In genomic region chr17:7363311-7363710, GRCh38 we compare ENCODE assay signal across 34 cellular contexts. TPM values are rescaled to one million over a fixed set of nuclear protein-coding genes. Genes with fewer than 3 reads are reported as not detected.
DNase-seq lines count a peak whose midpoint lies in the region; ATAC-seq, FAIRE-seq and TF ChIP-seq lines count a peak whose summit lies in the region.
"Had no signal": no experiment of that assay in that cellular context is flagged by ENCODE, and none has a peak within 500 bp of the region (broad histone marks: within the 10 kb centered on the region; RNA-seq: fewer than 3 reads in every experiment).

No MANE protein-coding gene starts in this region.

- peaks cover 7% of the 10 kb centered on the region; the same call in 2 of the 3 replicates for H3K4me1 ChIP-seq in A549
- no peaks in the 10 kb centered on the region for H3K4me1 ChIP-seq in MM.1S (ENCODE audit: low read length)
- H3K4me1 ChIP-seq: BE2C, pancreas, upper lobe of right lung had no signal

- H2AFZ ChIP-seq in MM.1S (ENCODE audit: low read length): no peak overlapping the region

- H3K4me3 ChIP-seq in A549 (no peak overlapping the region), fibroblast of mammary gland (ENCODE audit: control insufficient read depth, low read depth, low read length) (no peak overlapping the region), MM.1S (ENCODE audit: low read length) (no peak overlapping the region)
- H3K4me3 ChIP-seq: dorsolateral prefrontal cortex, pancreas, upper lobe of right lung had no signal

- TF ChIP-seq RAD21 in A549 (conservative IDR thresholded peaks at IDR 0.05 in 1 of 2, IDR thresholded peaks at IDR 0.05 in 1 of 2): no peak

- no peaks in the 10 kb centered on the region for H3F3A ChIP-seq in MM.1S (ENCODE audit: insufficient read depth, low read length)

- TF ChIP-seq POLR2A in A549 (IDR thresholded peaks at IDR 0.05; ENCODE audit: low read length): no peak
- no peak for TF ChIP-seq POLR2A in H54 (IDR thresholded peaks at IDR 0.05; ENCODE audit: low read depth, low read length)

- FAIRE-seq in A549 (lab: Jason Lieb, UNC) (no peak), H54 (lab: Jason Lieb, UNC) (no peak)
- FAIRE-seq: A204.1, endometrium, pancreas, small intestine had no signal

- peaks cover 22% of the 10 kb centered on the region for H3K27me3 ChIP-seq in MM.1S (replicated peaks; ENCODE audit: insufficient read depth, low read length)
- H3K27me3 ChIP-seq: BE2C, dorsolateral prefrontal cortex, pancreas, upper lobe of right lung had no signal

- H3K27ac ChIP-seq in A549 (no peak overlapping the region), RWPE1 (peak overlapping the region; percentile 39), MM.1S (ENCODE audit: low read length) (no peak overlapping the region)
- H3K27ac ChIP-seq: dorsolateral prefrontal cortex, pancreas, upper lobe of right lung had no signal

- H3K4me2 ChIP-seq in A549 (no peak overlapping the region), MM.1S (ENCODE audit: low read depth, low read length) (no peak overlapping the region)

- CTCF ChIA-PET in A549 (lab: Yijun Ruan, JAX) (interaction anchor here (0.8 to 3.6 kb wide), 4 partner anchors 10 to 197 kb away, joined by 3 to 19 read pairs (median 18); partner anchors contain the start of gene KCTD11), RWPE1 (lab: Yijun Ruan, JAX) (interaction anchor here (0.6 kb wide), 1 partner anchor 121 kb away, joined by 4 read pairs; the partner anchor contains the start of gene POLR2A)

- H3K79me2 ChIP-seq in MM.1S (ENCODE audit: low read length): no peaks in the 10 kb centered on the region

- POLR2A ChIA-PET in A549 (lab: Yijun Ruan, JAX) (no interaction called here), RWPE1 (lab: Yijun Ruan, JAX; ENCODE audit: low non-redundant PET) (interaction anchor here (0.6 kb wide), 1 partner anchor 415 kb away, joined by 10 read pairs; no protein-coding TSS in a partner anchor)

- in situ Hi-C loops in G401 (cut with HindIII; ENCODE audit: low sequenced_read_pairs): no loop called here

- TF ChIP-seq EP300 in A549 (IDR thresholded peaks at IDR 0.05): no peak

- DNase-seq in A549 (ENCODE audit: low read depth in 1 of 2, low spot score in 1 of 2): peak in 1 of 2 experiments; percentile 52
- DNase-seq in H54 (ENCODE audit: insufficient read length, low spot score): peak; percentile 68
- no peak for DNase-seq in RWPE1 (ENCODE audit: low spot score)
- DNase-seq in fibroblast of mammary gland (ENCODE audit: low read depth): peak; percentile 38
- DNase-seq in MM.1S: no peak
- no peak for DNase-seq in NCI-H2227 treated with DMSO at 0.1 percent for 48 hours (lab: John Stamatoyannopoulos, UW)
- DNase-seq in G401 (ENCODE audit: low spot score): no peak
- DNase-seq: activated CD4-positive, alpha-beta T cell treated with anti-CD3 and anti-CD28 coated beads for 36 hours; activated CD8-positive, alpha-beta T cell treated with anti-CD3 and anti-CD28 coated beads, Interleukin-2, amount 10 ng/mL, durations not matched to agents 7 days and 5 days; amygdala; BE2C; CD8-positive, alpha-beta T cell; dorsolateral prefrontal cortex; hypothalamus; KG1; left colon; NCI-H1417 treated with DMSO at 0.1 percent for 48 hours; NCI-H2029 treated with DMSO at 0.1 percent for 48 hours; NCI-H526; NK-92 treated with Interleukin-12 subunit alpha and Interleukin-12 subunit beta, amount 100 ng/mL, for 24 hours; pancreas; retina; Right ventricle myocardium superior; small intestine; stimulated activated naive CD4-positive, alpha-beta T cell; T-helper 2 cell; upper lobe of right lung had no signal

- H3K36me3 ChIP-seq in MM.1S (replicated peaks; ENCODE audit: insufficient read depth, low read length): no peaks in the 10 kb centered on the region
- H3K36me3 ChIP-seq: BE2C, pancreas, upper lobe of right lung had no signal

- ATAC-seq in A549: peak; percentile 45 to 69; a peak in 4 of 6 replicates
- no peak for ATAC-seq in GM19467 (IDR thresholded peaks at IDR 0.05; ENCODE audit: unreplicated experiment)
- ATAC-seq: activated CD4-positive, alpha-beta T cell treated with anti-CD3 and anti-CD28 coated beads for 36 hours; activated CD8-positive, alpha-beta T cell treated with anti-CD3 and anti-CD28 coated beads, Interleukin-2, amount 10 ng/mL, durations not matched to agents 7 days and 5 days; CD8-positive, alpha-beta T cell; left colon; pancreas; upper lobe of right lung had no signal

- no peaks in the 10 kb centered on the region for H3K9me2 ChIP-seq in MM.1S (replicated peaks; ENCODE audit: insufficient read depth, low read length)

- 56% methylated on average over 6 of the region's 6 CpGs for WGBS in A549 (ENCODE audit: missing lambda C conversion rate)

- TF ChIP-seq CTCF in A549 (IDR thresholded peaks at IDR 0.05): no peak
- TF ChIP-seq CTCF in RWPE1 (conservative IDR thresholded peaks at IDR 0.05; ENCODE audit: low read depth): no peak
- TF ChIP-seq CTCF in fibroblast of mammary gland (conservative IDR thresholded peaks at IDR 0.05; ENCODE audit: control insufficient read depth, insufficient read depth, low read depth, low read length): no peak
- TF ChIP-seq CTCF in MM.1S (IDR thresholded peaks at IDR 0.05; ENCODE audit: low read length): no peak

- H4K20me1 ChIP-seq in MM.1S (ENCODE audit: insufficient read depth, low read length): no peaks in the 10 kb centered on the region

- H3K9me3 ChIP-seq in A549: no peaks in the 10 kb centered on the region
- H3K9me3 ChIP-seq in MM.1S (replicated peaks; ENCODE audit: insufficient read depth, low read length): no peaks in the 10 kb centered on the region
- H3K9me3 ChIP-seq: BE2C, pancreas, upper lobe of right lung had no signal

- no peak overlapping the region for H3K9ac ChIP-seq in MM.1S (ENCODE audit: low read length)

TF ChIP-seq in A549, 52 proteins besides CTCF, POLR2A, EP300 and RAD21 (continues in another document):
- no peak for TF ChIP-seq BCL3 (IDR thresholded peaks at IDR 0.05)
- no peak for TF ChIP-seq FOSL2 (IDR thresholded peaks at IDR 0.05)
- peak; percentile 41; the same call in 1 of the 2 replicates for TF ChIP-seq FOSL2 (CRISPR knock-in tag; IDR thresholded peaks at IDR 0.05)
- no peak for TF ChIP-seq ELK1 (IDR thresholded peaks at IDR 0.05; ENCODE audit: low read depth, low read length)
- TF ChIP-seq TP53 (CRISPR knock-in tag; IDR thresholded peaks at IDR 0.05): no peak
- no peak for TF ChIP-seq HEYL (CRISPR knock-in tag; IDR thresholded peaks at IDR 0.05)
- no peak for TF ChIP-seq EHMT2 (IDR thresholded peaks at IDR 0.05; ENCODE audit: low read depth)

RNA-seq across cellular contexts. Expression of gene TMEM95, which starts 8.4 kb away (rescaled TPM):
- not detected in 2 replicates for polyA plus RNA-seq in A549 (2011; rRNA removed)
- not detected in 2 replicates for polyA plus RNA-seq in A549 (2012; cell fraction: cytosol; rRNA removed)
- not detected in 2 replicates for polyA plus RNA-seq in A549 (2012; cell fraction: nucleus; rRNA removed)
- not detected in 3 replicates for polyA plus RNA-seq in A549 (2017; fragmentation: RNase III; extraction: RNeasy Plus Mini Kit Qiagen cat#74134 plus additional on column Dnase treatment)
- polyA minus RNA-seq in A549 (2011; rRNA and poly(A)+ RNA removed): not detected in 2 replicates
- not detected in 2 replicates for total RNA-seq in G401 (2014; rRNA removed; shearing (Covaris generic))
- total RNA-seq: activated CD8-positive, alpha-beta T cell treated with anti-CD3 and anti-CD28 coated beads, Interleukin-2, amount 10 ng/mL, durations not matched to agents 7 days and 5 days; CD8-positive, alpha-beta T cell; chondrocyte; fibroblast of lung; HT-29; left colon; pancreas; Right ventricle myocardium superior; upper lobe of right lung had no signal
- polyA plus RNA-seq: fibroblast of lung, neural cell, pancreas, small intestine had no signal

RNA-seq across cellular contexts. Expression of gene KCTD11, which starts 11.3 kb away (rescaled TPM):
- polyA plus RNA-seq in A549 (2011; rRNA removed) (6.1 and 7.0 TPM in 2 replicates), A549 (2017; fragmentation: RNase III; extraction: RNeasy Plus Mini Kit Qiagen cat#74134 plus additional on column Dnase treatment) (9.6 to 10.7 TPM (median 10.3 TPM) in 3 replicates)
- 4.9 and 7.7 TPM in 2 replicates for polyA plus RNA-seq in A549 (2012; cell fraction: cytosol; rRNA removed)
- polyA plus RNA-seq in A549 (2012; cell fraction: nucleus; rRNA removed): 11.1 and 14.7 TPM in 2 replicates
- 6.9 and 8.8 TPM in 2 replicates for polyA minus RNA-seq in A549 (2011; rRNA and poly(A)+ RNA removed)
- total RNA-seq in G401 (2014; rRNA removed; shearing (Covaris generic)): 12.0 and 14.3 TPM in 2 replicates

RNA-seq across cellular contexts. Expression of gene TNK1, which starts 17.6 kb away (rescaled TPM):
- 1.2 and 1.8 TPM in 2 replicates for polyA plus RNA-seq in A549 (2011; rRNA removed)
- 0.96 and 1.3 TPM in 2 replicates for polyA plus RNA-seq in A549 (2012; cell fraction: cytosol; rRNA removed)
- polyA plus RNA-seq in A549 (2012; cell fraction: nucleus; rRNA removed): 2.4 and 3.3 TPM in 2 replicates
- polyA plus RNA-seq in A549 (2017; fragmentation: RNase III; extraction: RNeasy Plus Mini Kit Qiagen cat#74134 plus additional on column Dnase treatment): 2.1 to 2.4 TPM (median 2.2 TPM) in 3 replicates
- polyA minus RNA-seq in A549 (2011; rRNA and poly(A)+ RNA removed): 2.3 and 2.4 TPM in 2 replicates
- total RNA-seq in G401 (2014; rRNA removed; shearing (Covaris generic)): not detected in 2 replicates

RNA-seq across cellular contexts. Expression of gene ACAP1, which starts 27.0 kb away (rescaled TPM):
- polyA plus RNA-seq in A549 (2011; rRNA removed) (0.03 and 0.41 TPM in 2 replicates), A549 (2017; fragmentation: RNase III; extraction: RNeasy Plus Mini Kit Qiagen cat#74134 plus additional on column Dnase treatment) (1.3 to 2.1 TPM (median 1.4 TPM) in 3 replicates)
- polyA plus RNA-seq in A549 (2012; cell fraction: cytosol; rRNA removed): 1.5 TPM in 2 replicates
- polyA plus RNA-seq in A549 (2012; cell fraction: nucleus; rRNA removed): 0.55 and 1.5 TPM in 2 replicates
- polyA minus RNA-seq in A549 (2011; rRNA and poly(A)+ RNA removed): not detected in 2 replicates
- 0.61 TPM in 1 of 2 replicates, not detected in the other for total RNA-seq in G401 (2014; rRNA removed; shearing (Covaris generic))
- total RNA-seq: HT-29 had no signal

RNA-seq across cellular contexts. Expression of gene PLSCR3, which starts 31.0 kb away (rescaled TPM):
- polyA plus RNA-seq in A549 (2011; rRNA removed) (11.0 and 13.7 TPM in 2 replicates), A549 (2017; fragmentation: RNase III; extraction: RNeasy Plus Mini Kit Qiagen cat#74134 plus additional on column Dnase treatment) (27.5 to 33.4 TPM (median 29.6 TPM) in 3 replicates)
- polyA plus RNA-seq in A549 (2012; cell fraction: cytosol; rRNA removed): 35.8 and 48.1 TPM in 2 replicates
- polyA plus RNA-seq in A549 (2012; cell fraction: nucleus; rRNA removed): 68.1 and 78.4 TPM in 2 replicates
- polyA minus RNA-seq in A549 (2011; rRNA and poly(A)+ RNA removed): 9.2 and 11.4 TPM in 2 replicates
- 7.9 and 8.3 TPM in 2 replicates for total RNA-seq in G401 (2014; rRNA removed; shearing (Covaris generic))

Comparison
In these comparisons a context has a peak if more than half of its experiments do, and no peak if none do; other contexts are left out.
1. DNase-seq: peak in H54 (single experiment) and fibroblast of mammary gland (single experiment); none in RWPE1 (single experiment), MM.1S (single experiment), NCI-H2227 treated with DMSO at 0.1 percent for 48 hours (single experiment) and G401 (single experiment).